25 cellular contexts compared by ENCODE assay signal in genomic region chr2:100059638-100060037, GRCh38.
"Had no signal": no experiment of that assay in that cellular context is flagged by ENCODE, and none has a peak within 500 bp of the region (broad histone marks: within the 10 kb centered on the region; RNA-seq: fewer than 3 reads in every experiment).

No MANE protein-coding gene starts in this region.

- ATAC-seq: activated T-helper 17 cell treated with anti-CD3 and anti-CD28 coated beads, Interleukin-2, amount 50 U/mL, for 72 hours; effector memory CD8-positive, alpha-beta T cell; esophagus mucosa; mucosa of descending colon; right cardiac atrium had no signal

- H3K4me3 ChIP-seq: colonic mucosa, dorsolateral prefrontal cortex, mucosa of descending colon, tibial nerve had no signal

- H3K27me3 Mint-ChIP-seq: brain; effector memory CD8-positive, alpha-beta T cell; stimulated activated naive CD8-positive, alpha-beta T cell treated with anti-CD3 and anti-CD28 coated beads, Interleukin-15, Interleukin-2, amounts not matched to agents 100 ng/mL and 50 ng/mL, for 24 hours had no signal

- DNase-seq: activated CD4-positive, CD25-positive, alpha-beta regulatory T cell treated with anti-CD3 and anti-CD28 coated beads, Interleukin-2, amount 50 U/mL, for 72 hours; activated CD8-positive, alpha-beta memory T cell treated with anti-CD3 and anti-CD28 coated beads for 24 hours; activated CD8-positive, alpha-beta memory T cell treated with anti-CD3 and anti-CD28 coated beads, Interleukin-2, amount 50 U/mL, for 4 hours; activated T-cell treated with anti-CD3 and anti-CD28 coated beads, Interleukin-2, amount 50 U/mL, for 24 hours; aorta; colonic mucosa; dorsolateral prefrontal cortex; effector memory CD8-positive, alpha-beta T cell; glutamatergic neuron; hippocampal formation; mesendoderm; mucosa of descending colon; nephron progenitor cell; right cardiac atrium; stimulated activated CD4-positive, alpha-beta T cell treated with anti-CD3 and anti-CD28 coated beads, Interleukin-4, amount 100 ng/mL, for 4 hours; substantia nigra; T1000 had no signal

- H3K4me3 Mint-ChIP-seq: activated T-cell treated with anti-CD3 and anti-CD28 coated beads, Interleukin-2, amount 50 U/mL, for 24 hours; activated T-helper 17 cell treated with anti-CD3 and anti-CD28 coated beads, Interleukin-2, amount 50 U/mL, for 72 hours; brain; effector memory CD8-positive, alpha-beta T cell; nephron progenitor cell; stimulated activated naive CD8-positive, alpha-beta T cell treated with anti-CD3 and anti-CD28 coated beads, Interleukin-15, Interleukin-2, amounts not matched to agents 100 ng/mL and 50 ng/mL, for 24 hours; T-helper 1 cell treated with Interleukin-12 subunit alpha and Interleukin-12 subunit beta and Interleukin-4 antibody, amounts not matched to agents 30 μg/mL and 1 μg/mL, for 36 hours had no signal

- H3K27ac ChIP-seq: colonic mucosa, dorsolateral prefrontal cortex, parathyroid adenoma, tibial nerve had no signal

- H3K27ac Mint-ChIP-seq: activated naive CD4-positive, alpha-beta T cell treated with anti-CD3 and anti-CD28 coated beads, Interleukin-2, amount 50 U/mL, for 72 hours; activated T-cell treated with anti-CD3 and anti-CD28 coated beads, Interleukin-2, amount 50 U/mL, for 24 hours; activated T-helper 17 cell treated with anti-CD3 and anti-CD28 coated beads, Interleukin-2, amount 50 U/mL, for 72 hours; brain; effector memory CD8-positive, alpha-beta T cell; nephron progenitor cell; stimulated activated naive CD8-positive, alpha-beta T cell treated with anti-CD3 and anti-CD28 coated beads, Interleukin-15, Interleukin-2, amounts not matched to agents 100 ng/mL and 50 ng/mL, for 24 hours; T-helper 1 cell treated with Interleukin-12 subunit alpha and Interleukin-12 subunit beta and Interleukin-4 antibody, amounts not matched to agents 30 μg/mL and 1 μg/mL, for 36 hours had no signal

- H3K27me3 ChIP-seq: colonic mucosa, dorsolateral prefrontal cortex, tibial nerve had no signal

- H3K9me3 Mint-ChIP-seq: activated T-cell treated with anti-CD3 and anti-CD28 coated beads, Interleukin-2, amount 50 U/mL, for 24 hours had no signal

- H2AFZ ChIP-seq: parathyroid adenoma had no signal

- H3K79me2 ChIP-seq: parathyroid adenoma had no signal

- H3K36me3 ChIP-seq: colonic mucosa, tibial nerve had no signal

- H3K9me3 ChIP-seq: colonic mucosa, mucosa of descending colon had no signal

- H3K4me1 ChIP-seq: colonic mucosa had no signal
